In genomic region chr9:123848447-123849085, GRCh38 we compare ENCODE assay signal across 35 cellular contexts.
"Had no signal": no experiment of that assay in that cellular context is flagged by ENCODE, and none has a peak within 500 bp of the region (broad histone marks: within the 10 kb centered on the region; RNA-seq: fewer than 3 reads in every experiment).

No MANE protein-coding gene starts in this region.

- H3K36me3 ChIP-seq: adrenal gland, WERI-Rb-1 had no signal

- ATAC-seq: activated CD4-positive, CD25-positive, alpha-beta regulatory T cell treated with anti-CD3 and anti-CD28 coated beads, Interleukin-2, amount 50 U/mL, for 24 hours; activated CD8-positive, alpha-beta T cell treated with anti-CD3 and anti-CD28 coated beads for 36 hours; activated naive CD8-positive, alpha-beta T cell treated with anti-CD3 and anti-CD28 coated beads, Interleukin-2, amount 50 U/mL, for 24 hours; activated T-cell treated with anti-CD3 and anti-CD28 coated beads, Interleukin-2, amount 50 U/mL, for 4 hours; activated T-helper 17 cell treated with anti-CD3 and anti-CD28 coated beads, Interleukin-2, amount 50 U/mL, for 72 hours; body of pancreas; effector memory CD8-positive, alpha-beta T cell; foreskin keratinocyte; gastrocnemius medialis; T-helper 17 cell had no signal

- H3K4me1 Mint-ChIP-seq: activated B cell treated with CpG ODN at 0.5 μM for 24 hours; activated T-helper 17 cell treated with anti-CD3 and anti-CD28 coated beads, Interleukin-2, amount 50 U/mL, for 72 hours; T-helper 17 cell had no signal

- H3K27me3 Mint-ChIP-seq: activated B cell treated with CpG ODN at 0.5 μM for 24 hours; activated CD8-positive, alpha-beta T cell treated with anti-CD3 and anti-CD28 coated beads for 36 hours; activated naive CD4-positive, alpha-beta T cell treated with anti-CD3 and anti-CD28 coated beads, Interleukin-2, amount 50 U/mL, for 24 hours; activated naive CD8-positive, alpha-beta T cell treated with anti-CD3 and anti-CD28 coated beads for 36 hours; activated naive CD8-positive, alpha-beta T cell treated with anti-CD3 and anti-CD28 coated beads, Interleukin-2, amount 50 U/mL, for 24 hours; activated T-helper 17 cell treated with anti-CD3 and anti-CD28 coated beads, Interleukin-2, amount 50 U/mL, for 72 hours; effector memory CD8-positive, alpha-beta T cell; T-helper 17 cell had no signal

- H3K27ac Mint-ChIP-seq: activated B cell treated with CpG ODN at 0.5 μM for 24 hours; activated CD8-positive, alpha-beta T cell treated with anti-CD3 and anti-CD28 coated beads for 36 hours; activated naive CD4-positive, alpha-beta T cell treated with anti-CD3 and anti-CD28 coated beads for 36 hours; activated naive CD4-positive, alpha-beta T cell treated with anti-CD3 and anti-CD28 coated beads, Interleukin-2, amount 50 U/mL, for 24 hours; activated naive CD8-positive, alpha-beta T cell treated with anti-CD3 and anti-CD28 coated beads for 36 hours; activated naive CD8-positive, alpha-beta T cell treated with anti-CD3 and anti-CD28 coated beads, Interleukin-2, amount 50 U/mL, for 24 hours; activated T-helper 17 cell treated with anti-CD3 and anti-CD28 coated beads, Interleukin-2, amount 50 U/mL, for 72 hours; effector memory CD8-positive, alpha-beta T cell; T-helper 17 cell; T-helper 2 cell treated with Interferon-gamma antibody and Interleukin-4, amounts not matched to agents 5 μg/mL and 100 μg/mL, for 36 hours had no signal

- H3K4me3 Mint-ChIP-seq: activated B cell treated with CpG ODN at 0.5 μM for 24 hours; activated CD8-positive, alpha-beta T cell treated with anti-CD3 and anti-CD28 coated beads for 36 hours; activated naive CD4-positive, alpha-beta T cell treated with anti-CD3 and anti-CD28 coated beads for 36 hours; activated naive CD4-positive, alpha-beta T cell treated with anti-CD3 and anti-CD28 coated beads, Interleukin-2, amount 50 U/mL, for 24 hours; activated naive CD8-positive, alpha-beta T cell treated with anti-CD3 and anti-CD28 coated beads for 36 hours; activated naive CD8-positive, alpha-beta T cell treated with anti-CD3 and anti-CD28 coated beads, Interleukin-2, amount 50 U/mL, for 24 hours; activated T-cell treated with anti-CD3 and anti-CD28 coated beads, Interleukin-2, amount 50 U/mL, for 4 hours; activated T-helper 17 cell treated with anti-CD3 and anti-CD28 coated beads, Interleukin-2, amount 50 U/mL, for 72 hours; effector memory CD8-positive, alpha-beta T cell; T-helper 17 cell; T-helper 2 cell treated with Interferon-gamma antibody and Interleukin-4, amounts not matched to agents 5 μg/mL and 100 μg/mL, for 36 hours had no signal

- H3K27me3 ChIP-seq: adrenal gland, body of pancreas, esophagus muscularis mucosa, foreskin keratinocyte, gastrocnemius medialis had no signal

- H3K27ac ChIP-seq: adrenal gland, body of pancreas, esophagus muscularis mucosa, foreskin keratinocyte, gastrocnemius medialis, WERI-Rb-1 had no signal

- FAIRE-seq: colon had no signal

- H3K4me3 ChIP-seq: adrenal gland, body of pancreas, esophagus muscularis mucosa, gastrocnemius medialis had no signal

- H3K9me3 Mint-ChIP-seq: effector memory CD8-positive, alpha-beta T cell had no signal

- DNase-seq: activated B cell treated with CpG ODN at 0.5 μM for 24 hours; activated CD4-positive, alpha-beta T cell treated with anti-CD3 and anti-CD28 coated beads for 48 hours; activated CD4-positive, alpha-beta T cell treated with anti-CD3 and anti-CD28 coated beads, Interleukin-2, amount 50 U/mL, for 1 hour; activated CD4-positive, alpha-beta T cell treated with anti-CD3 and anti-CD28 coated beads, Interleukin-2, amount 50 U/mL, for 48 hours; activated CD8-positive, alpha-beta memory T cell treated with anti-CD3 and anti-CD28 coated beads for 24 hours; activated CD8-positive, alpha-beta T cell treated with anti-CD3 and anti-CD28 coated beads for 36 hours; activated effector memory CD4-positive, alpha-beta T cell treated with Interleukin-2 at 50 U/mL for 16 hours; activated gamma-delta T cell treated with Interleukin-2 at 50 U/mL for 16 hours; activated naive CD4-positive, alpha-beta T cell treated with anti-CD3 and anti-CD28 coated beads for 36 hours; activated naive CD8-positive, alpha-beta T cell treated with anti-CD3 and anti-CD28 coated beads for 36 hours; activated naive CD8-positive, alpha-beta T cell treated with anti-CD3 and anti-CD28 coated beads, Interleukin-2, amount 50 U/mL, for 24 hours; activated T-cell treated with anti-CD3 and anti-CD28 coated beads, Interleukin-2, amount 50 U/mL, for 4 hours; adrenal gland; amygdala; aorta; body of pancreas; caudate nucleus; cortex of kidney; dermis blood vessel endothelial cell; effector CD4-positive, alpha-beta T cell; effector memory CD8-positive, alpha-beta T cell; erythroblast; foreskin keratinocyte; gastrocnemius medialis; SW 1271; T-helper 1 cell; T-helper 17 cell; T1000; WERI-Rb-1 had no signal

- H3K4me1 ChIP-seq: adrenal gland, body of pancreas, esophagus muscularis mucosa, foreskin keratinocyte, gastrocnemius medialis had no signal
